Comparison of ENCODE assay signal across 14 cellular contexts in genomic region chr12:106493531-106493930, GRCh38.
DNase-seq lines count a peak whose midpoint lies in the region; ATAC-seq and TF ChIP-seq lines count a peak whose summit lies in the region.
"Had no signal": no experiment of that assay in that cellular context is flagged by ENCODE, and none has a peak within 500 bp of the region (broad histone marks: within the 10 kb centered on the region; RNA-seq: fewer than 3 reads in every experiment).

No MANE protein-coding gene starts in this region.

- no peak overlapping the region for H3K14ac ChIP-seq in neuronal stem cell (ENCODE audit: low read length)

- in situ Hi-C loops in HAP-1 (cut with MboI; ENCODE audit: low sequenced_read_pairs): no loop called here

- no peaks in the 10 kb centered on the region for H3K9me3 ChIP-seq in HAP-1
- H3K9me3 ChIP-seq in neuronal stem cell (replicated peaks in 1 of 2; ENCODE audit: control insufficient read depth in 2 of 2, insufficient read depth in 1 of 2, low read depth in 1 of 2, low read length in 2 of 2): no peaks in the 10 kb centered on the region
- H3K9me3 ChIP-seq in WERI-Rb-1 (ENCODE audit: severe bottlenecking): no peaks in the 10 kb centered on the region
- H3K9me3 ChIP-seq: gastroesophageal sphincter had no signal

- H3K27ac ChIP-seq in neuronal stem cell (replicated peaks; ENCODE audit: low read length) (no peak overlapping the region), WERI-Rb-1 (no peak overlapping the region)
- H3K27ac ChIP-seq: brain microvascular endothelial cell, gastroesophageal sphincter had no signal

- H2AFZ ChIP-seq in neuronal stem cell (ENCODE audit: low read length): no peak overlapping the region

- H3K9ac ChIP-seq in neuronal stem cell (ENCODE audit: low read depth, low read length, poor library complexity): no peak overlapping the region

- no peak overlapping the region for H4K91ac ChIP-seq in neuronal stem cell (ENCODE audit: low read depth, low read length, poor library complexity)

- H3K27me3 ChIP-seq in HAP-1 (ENCODE audit: low read depth): no peaks in the 10 kb centered on the region
- H3K27me3 ChIP-seq in neuronal stem cell (ENCODE audit: control insufficient read depth in 3 of 3, insufficient read depth in 3 of 3, low read depth in 1 of 3, low read length in 3 of 3): no peaks in the 10 kb centered on the region
- no peaks in the 10 kb centered on the region for H3K27me3 ChIP-seq in WERI-Rb-1 (ENCODE audit: insufficient read depth, low read depth, severe bottlenecking)
- H3K27me3 ChIP-seq: brain microvascular endothelial cell, gastroesophageal sphincter had no signal

- peak; percentile 51 to 71 for DNase-seq in HAP-1 (ENCODE audit: low spot score in 2 of 2)
- DNase-seq in NCI-H510A treated with DMSO at 0.1 percent for 48 hours (lab: John Stamatoyannopoulos, UW): peak; percentile 57
- peak; percentile 70 for DNase-seq in globus pallidus (ENCODE audit: low spot score)
- peak; percentile 15 for DNase-seq in neuronal stem cell (ENCODE audit: low spot score)
- DNase-seq in WERI-Rb-1: no peak
- DNase-seq: activated naive CD4-positive, alpha-beta T cell treated with Interleukin-2 at 50 U/mL for 16 hours; brain microvascular endothelial cell; CD8-positive, alpha-beta T cell; left cardiac atrium; NCI-H446 treated with DMSO at 0.1 percent for 48 hours had no signal

- no peak overlapping the region for H2BK12ac ChIP-seq in neuronal stem cell (ENCODE audit: low read length)

- H3K18ac ChIP-seq in neuronal stem cell (ENCODE audit: low read length): no peak overlapping the region

- no peak overlapping the region for H2BK5ac ChIP-seq in neuronal stem cell (ENCODE audit: low read length)

- H3K4me3 ChIP-seq in HAP-1 (no peak overlapping the region), neuronal stem cell (ENCODE audit: low read length in 2 of 2) (no peak overlapping the region), WERI-Rb-1 (ENCODE audit: low read depth, low read length) (no peak overlapping the region)
- H3K4me3 ChIP-seq: gastroesophageal sphincter had no signal

- no peak overlapping the region for H3K4ac ChIP-seq in neuronal stem cell (ENCODE audit: low read length)

- H2BK120ac ChIP-seq in neuronal stem cell (ENCODE audit: low read depth, low read length): no peak overlapping the region

- H3K4me1 ChIP-seq in HAP-1 (peaks cover 29% of the 10 kb centered on the region), neuronal stem cell (ENCODE audit: control insufficient read depth in 2 of 2, insufficient read depth in 1 of 2, low read depth in 1 of 2, low read length in 2 of 2) (peaks cover 9 to 28% of the 10 kb centered on the region in 2 donors)
- H3K4me1 ChIP-seq: gastroesophageal sphincter had no signal

- ATAC-seq in HG03354 (IDR thresholded peaks at IDR 0.05; ENCODE audit: poor library complexity, severe bottlenecking, unreplicated experiment): no peak
- no peak for ATAC-seq in HG02763 (IDR thresholded peaks at IDR 0.05; ENCODE audit: unreplicated experiment)
- ATAC-seq: CD8-positive, alpha-beta T cell; gastroesophageal sphincter; left cardiac atrium; natural killer cell treated with Interleukin-12 subunit alpha and Interleukin-12 subunit beta and Interleukin-15 and Interleukin-18, amount 100 ng/mL, for 72 hours had no signal

- H3K4me2 ChIP-seq in neuronal stem cell (ENCODE audit: insufficient read depth, low read length, poor library complexity, severe bottlenecking): no peak overlapping the region

- H3K79me1 ChIP-seq in neuronal stem cell (ENCODE audit: low read depth, low read length): no peaks in the 10 kb centered on the region

- TF ChIP-seq CTCF in WERI-Rb-1 (IDR thresholded peaks at IDR 0.05; ENCODE audit: low read depth, low read length): no peak

- no peak overlapping the region for H2AK5ac ChIP-seq in neuronal stem cell (ENCODE audit: low read depth, low read length)

- no CpG with 5 or more reads among the region's 4 CpGs for WGBS in neuronal stem cell (ENCODE audit: extremely low coverage in 2 of 2, insufficient read length in 2 of 2, insufficient replicate concordance in 1 of 2), 2 donors

- no peak overlapping the region for H3K23ac ChIP-seq in neuronal stem cell (ENCODE audit: low read depth, low read length, poor library complexity)

- no peak overlapping the region for H2BK15ac ChIP-seq in neuronal stem cell (ENCODE audit: low read length)

- H4K8ac ChIP-seq in neuronal stem cell (ENCODE audit: low read depth, low read length): no peak overlapping the region

- H3K36me3 ChIP-seq in HAP-1 (replicated peaks): 0 out of 2 replicates have a peak, but pooled peaks cover 4% of the 10 kb centered on the region
- H3K36me3 ChIP-seq in neuronal stem cell (replicated peaks in 1 of 2; ENCODE audit: control insufficient read depth in 2 of 2, insufficient read depth in 2 of 2, low read length in 2 of 2): peaks cover 0 to 17% of the 10 kb centered on the region in 2 donors
- no peaks in the 10 kb centered on the region for H3K36me3 ChIP-seq in WERI-Rb-1
